In the genomic region with DNA sequence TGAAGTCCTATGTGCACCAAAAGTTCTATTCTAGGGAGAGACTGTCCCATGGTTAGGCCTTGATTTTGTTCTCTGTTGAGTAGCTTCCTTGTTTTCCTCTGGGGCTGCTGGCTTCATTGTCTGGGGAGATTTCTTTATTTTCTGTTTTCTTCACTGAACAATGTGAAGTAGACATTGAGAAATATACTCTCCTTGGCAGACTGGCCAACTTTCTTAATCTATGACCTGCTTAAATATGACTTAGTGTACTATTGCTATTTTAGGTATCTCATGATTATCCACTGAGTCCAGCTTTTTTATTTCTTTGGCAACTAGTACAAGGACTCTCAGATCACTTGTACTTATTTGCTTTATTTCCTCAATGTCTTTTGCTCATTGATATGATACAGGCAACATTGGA, we compare ENCODE assay signal across 14 cellular contexts.
DNase-seq lines count a peak whose midpoint lies in the region; ATAC-seq and TF ChIP-seq lines count a peak whose summit lies in the region.
"Had no signal": no experiment of that assay in that cellular context is flagged by ENCODE, and none has a peak within 500 bp of the region (broad histone marks: within the 10 kb centered on the region; RNA-seq: fewer than 3 reads in every experiment).

No MANE protein-coding gene starts in this region.

- no peak overlapping the region for H3K27ac Mint-ChIP-seq in activated CD8-positive, alpha-beta T cell treated with anti-CD3 and anti-CD28 coated beads, Interleukin-2, amount 10 ng/mL, durations not matched to agents 7 days and 5 days
- H3K27ac Mint-ChIP-seq in activated naive CD4-positive, alpha-beta T cell treated with anti-CD3 and anti-CD28 coated beads, Interleukin-2, amount 10 ng/mL, durations not matched to agents 7 days and 5 days: no peak overlapping the region

- no peak overlapping the region for H3K4me3 Mint-ChIP-seq in activated CD8-positive, alpha-beta T cell treated with anti-CD3 and anti-CD28 coated beads, Interleukin-2, amount 10 ng/mL, durations not matched to agents 7 days and 5 days
- no peak overlapping the region for H3K4me3 Mint-ChIP-seq in activated naive CD4-positive, alpha-beta T cell treated with anti-CD3 and anti-CD28 coated beads, Interleukin-2, amount 10 ng/mL, durations not matched to agents 7 days and 5 days
- H3K4me3 Mint-ChIP-seq: CD4-positive, alpha-beta memory T cell had no signal

- TF ChIP-seq CTCF in choroid plexus epithelial cell (conservative IDR thresholded peaks at IDR 0.05; ENCODE audit: low read depth, low read length): no peak
- no peak for TF ChIP-seq CTCF in fibroblast of pulmonary artery (IDR thresholded peaks at IDR 0.05; ENCODE audit: low read length, missing control alignments)
- no peak for TF ChIP-seq CTCF in retinal pigment epithelial cell (conservative IDR thresholded peaks at IDR 0.05; ENCODE audit: low read depth, low read length)

- H3K4me3 ChIP-seq in choroid plexus epithelial cell (ENCODE audit: low read depth, low read length) (no peak overlapping the region), fibroblast of pulmonary artery (replicated peaks; ENCODE audit: low read depth, low read length) (no peak overlapping the region), retinal pigment epithelial cell (ENCODE audit: low read length) (no peak overlapping the region)
- H3K4me3 ChIP-seq: GM23248 had no signal

- H3K27me3 Mint-ChIP-seq in activated CD8-positive, alpha-beta T cell treated with anti-CD3 and anti-CD28 coated beads, Interleukin-2, amount 10 ng/mL, durations not matched to agents 7 days and 5 days (ENCODE audit: low read depth): no peaks in the 10 kb centered on the region
- H3K27me3 Mint-ChIP-seq in activated naive CD4-positive, alpha-beta T cell treated with anti-CD3 and anti-CD28 coated beads, Interleukin-2, amount 10 ng/mL, durations not matched to agents 7 days and 5 days: no peaks in the 10 kb centered on the region
- H3K27me3 Mint-ChIP-seq: CD4-positive, alpha-beta memory T cell had no signal

- ATAC-seq in activated CD8-positive, alpha-beta T cell treated with anti-CD3 and anti-CD28 coated beads, Interleukin-2, amount 10 ng/mL, durations not matched to agents 7 days and 5 days: no peak

- no peaks in the 10 kb centered on the region for H3K36me3 Mint-ChIP-seq in activated CD8-positive, alpha-beta T cell treated with anti-CD3 and anti-CD28 coated beads, Interleukin-2, amount 10 ng/mL, durations not matched to agents 7 days and 5 days (ENCODE audit: low read depth)
- no peaks in the 10 kb centered on the region for H3K36me3 Mint-ChIP-seq in activated naive CD4-positive, alpha-beta T cell treated with anti-CD3 and anti-CD28 coated beads, Interleukin-2, amount 10 ng/mL, durations not matched to agents 7 days and 5 days
- H3K36me3 Mint-ChIP-seq: CD4-positive, alpha-beta memory T cell had no signal

- H3K4me1 Mint-ChIP-seq in activated CD8-positive, alpha-beta T cell treated with anti-CD3 and anti-CD28 coated beads, Interleukin-2, amount 10 ng/mL, durations not matched to agents 7 days and 5 days (ENCODE audit: low read depth): no peaks in the 10 kb centered on the region
- H3K4me1 Mint-ChIP-seq in activated naive CD4-positive, alpha-beta T cell treated with anti-CD3 and anti-CD28 coated beads, Interleukin-2, amount 10 ng/mL, durations not matched to agents 7 days and 5 days: no peaks in the 10 kb centered on the region
- H3K4me1 Mint-ChIP-seq: CD4-positive, alpha-beta memory T cell had no signal

- POLR2A ChIA-PET in activated CD8-positive, alpha-beta T cell treated with anti-CD3 and anti-CD28 coated beads, Interleukin-2, amount 10 ng/mL, durations not matched to agents 7 days and 5 days (lab: Charles Lee): no interaction called here

- DNase-seq in choroid plexus epithelial cell (ENCODE audit: low read depth) (peak; percentile 5), fibroblast of pulmonary artery (ENCODE audit: low read depth) (peak; percentile 73), retinal pigment epithelial cell (ENCODE audit: low read depth) (peak; percentile 33), HUDEP-2 (lab: John Stamatoyannopoulos, UW; ENCODE audit: unreplicated experiment in 76 of 76) (no peak)
- DNase-seq in activated CD8-positive, alpha-beta T cell treated with anti-CD3 and anti-CD28 coated beads, Interleukin-2, amount 10 ng/mL, durations not matched to agents 7 days and 5 days: no peak
- no peak for DNase-seq in activated naive CD4-positive, alpha-beta T cell treated with anti-CD3 and anti-CD28 coated beads, Interleukin-2, amount 10 ng/mL, durations not matched to agents 7 days and 5 days
- DNase-seq: C1 segment of cervical spinal cord; Caco-2; CD4-positive, alpha-beta memory T cell; DMS153; DND-41; GM23248; H7; HCEC 1CT had no signal

- peaks cover 3% of the 10 kb centered on the region for H3K9me3 Mint-ChIP-seq in activated CD8-positive, alpha-beta T cell treated with anti-CD3 and anti-CD28 coated beads, Interleukin-2, amount 10 ng/mL, durations not matched to agents 7 days and 5 days (ENCODE audit: insufficient read depth)
- H3K9me3 Mint-ChIP-seq in activated naive CD4-positive, alpha-beta T cell treated with anti-CD3 and anti-CD28 coated beads, Interleukin-2, amount 10 ng/mL, durations not matched to agents 7 days and 5 days: peaks cover 4% of the 10 kb centered on the region

- CTCF ChIA-PET in activated CD8-positive, alpha-beta T cell treated with anti-CD3 and anti-CD28 coated beads, Interleukin-2, amount 10 ng/mL, durations not matched to agents 7 days and 5 days (lab: Charles Lee): no interaction called here
- CTCF ChIA-PET in activated naive CD4-positive, alpha-beta T cell treated with anti-CD3 and anti-CD28 coated beads, Interleukin-2, amount 10 ng/mL, durations not matched to agents 7 days and 5 days (lab: Charles Lee): no interaction called here

Comparison
In these comparisons a context has a peak if more than half of its experiments do, and no peak if none do; other contexts are left out.
1. DNase-seq: peak in choroid plexus epithelial cell (single experiment), fibroblast of pulmonary artery (single experiment) and retinal pigment epithelial cell (single experiment); none in activated CD8-positive, alpha-beta T cell treated with anti-CD3 and anti-CD28 coated beads, Interleukin-2, amount 10 ng/mL, durations not matched to agents 7 days and 5 days (single experiment), HUDEP-2 (0 of 76) and activated naive CD4-positive, alpha-beta T cell treated with anti-CD3 and anti-CD28 coated beads, Interleukin-2, amount 10 ng/mL, durations not matched to agents 7 days and 5 days (single experiment).